8 cellular contexts compared by ENCODE assay signal in genomic region chr3:149487598-149488197, GRCh38. TPM values are rescaled to one million over a fixed set of nuclear protein-coding genes. Genes with fewer than 3 reads are reported as not detected.
DNase-seq lines count a peak whose midpoint lies in the region; ATAC-seq and TF ChIP-seq lines count a peak whose summit lies in the region.
"Had no signal": no experiment of that assay in that cellular context is flagged by ENCODE, and none has a peak within 500 bp of the region (broad histone marks: within the 10 kb centered on the region; RNA-seq: fewer than 3 reads in every experiment).

No MANE protein-coding gene starts in this region.

- intact Hi-C loops in spleen (cut with DNase I; ENCODE audit: low total_unique reads), result no loop called here
- intact Hi-C loops in sciatic nerve (cut with DNase I), result no loop called here

- no peak overlapping the region for H3K27ac ChIP-seq in spleen

- no peak overlapping the region for H3K27ac Mint-ChIP-seq in activated naive CD8-positive, alpha-beta T cell treated with anti-CD3 and anti-CD28 coated beads, Interleukin-2, amount 50 U/mL, for 24 hours
- H3K27ac Mint-ChIP-seq: memory B cell had no signal

- H3K36me3 ChIP-seq in spleen, result no peaks in the 10 kb centered on the region

- 62 to 73% (median 67%) methylated on average over 6 of the region's 6 CpGs for WGBS in spleen, 5 donors

- H3K27me3 ChIP-seq in spleen (replicated peaks in 1 of 7), result peaks cover 0 to 14% (median 0%) of the 10 kb centered on the region in 7 donors

- DNase-seq in GM10266 (ENCODE audit: extremely low spot score), result peak; percentile 32
- peak; percentile 51 for DNase-seq in activated naive CD8-positive, alpha-beta T cell treated with anti-CD3 and anti-CD28 coated beads, Interleukin-2, amount 50 U/mL, for 24 hours
- no peak for DNase-seq in spleen
- no peak for DNase-seq in NCI-H2196 (lab: John Stamatoyannopoulos, UW; ENCODE audit: unreplicated experiment)
- DNase-seq in sciatic nerve (ENCODE audit: low spot score), result no peak

- H3K27me3 Mint-ChIP-seq in activated naive CD8-positive, alpha-beta T cell treated with anti-CD3 and anti-CD28 coated beads, Interleukin-2, amount 50 U/mL, for 24 hours, result peaks cover 8% of the 10 kb centered on the region

- no peaks in the 10 kb centered on the region for H3K9me3 ChIP-seq in spleen

- no peaks in the 10 kb centered on the region for H3K4me1 Mint-ChIP-seq in activated naive CD8-positive, alpha-beta T cell treated with anti-CD3 and anti-CD28 coated beads, Interleukin-2, amount 50 U/mL, for 24 hours

- no peaks in the 10 kb centered on the region for H3K9me3 Mint-ChIP-seq in activated naive CD8-positive, alpha-beta T cell treated with anti-CD3 and anti-CD28 coated beads, Interleukin-2, amount 50 U/mL, for 24 hours

- H3K4me3 Mint-ChIP-seq in activated naive CD8-positive, alpha-beta T cell treated with anti-CD3 and anti-CD28 coated beads, Interleukin-2, amount 50 U/mL, for 24 hours, result no peak overlapping the region
- H3K4me3 Mint-ChIP-seq: memory B cell had no signal

- no peak for TF ChIP-seq POLR2A in spleen (IDR thresholded peaks at IDR 0.05)

- H3K4me3 ChIP-seq in spleen, result no peak overlapping the region

- ATAC-seq in GM21381 (IDR thresholded peaks at IDR 0.05; ENCODE audit: unreplicated experiment), result peak; percentile 88
- ATAC-seq in activated naive CD8-positive, alpha-beta T cell treated with anti-CD3 and anti-CD28 coated beads, Interleukin-2, amount 50 U/mL, for 24 hours, result no peak
- no peak for ATAC-seq in sciatic nerve

- TF ChIP-seq CTCF in GM10266 (IDR thresholded peaks at IDR 0.05; ENCODE audit: control insufficient read depth, insufficient read depth, low read depth, missing control alignments) (peak; percentile 63), LNCAP (IDR thresholded peaks at IDR 0.05) (peak; percentile 28; the same call in 1 of the 2 replicates), spleen (IDR thresholded peaks at IDR 0.05 in 8 of 11, conservative IDR thresholded peaks at IDR 0.05 in 3 of 11) (peak in 9 of 11 experiments; percentile 7 to 65 (median 48))

- H3K4me1 ChIP-seq in spleen, result no peaks in the 10 kb centered on the region

- H3K36me3 Mint-ChIP-seq in activated naive CD8-positive, alpha-beta T cell treated with anti-CD3 and anti-CD28 coated beads, Interleukin-2, amount 50 U/mL, for 24 hours (ENCODE audit: low read depth), result no peaks in the 10 kb centered on the region
- H3K36me3 Mint-ChIP-seq: memory B cell had no signal

RNA-seq across cellular contexts. Expression of gene TM4SF4, which starts 13.2 kb away (rescaled TPM):
- total RNA-seq in spleen (not detected), sciatic nerve (not detected)
- under 1 TPM in 2 of 3 donors, not detected in 1; 0.11 to 0.29 TPM for polyA plus RNA-seq in spleen

Comparison
In these comparisons a context has a peak if more than half of its experiments do, and no peak if none do; other contexts are left out.
1. DNase-seq: peak in GM10266 (single experiment) and activated naive CD8-positive, alpha-beta T cell treated with anti-CD3 and anti-CD28 coated beads, Interleukin-2, amount 50 U/mL, for 24 hours (single experiment); none in spleen (single experiment), NCI-H2196 (single experiment) and sciatic nerve (single experiment).
2. Peak in every context shown above with its lines, with median percentiles within 50 percentile points of each other: CTCF ChIP-seq.